ENCODE assay signal across 19 cellular contexts in the genomic region with DNA sequence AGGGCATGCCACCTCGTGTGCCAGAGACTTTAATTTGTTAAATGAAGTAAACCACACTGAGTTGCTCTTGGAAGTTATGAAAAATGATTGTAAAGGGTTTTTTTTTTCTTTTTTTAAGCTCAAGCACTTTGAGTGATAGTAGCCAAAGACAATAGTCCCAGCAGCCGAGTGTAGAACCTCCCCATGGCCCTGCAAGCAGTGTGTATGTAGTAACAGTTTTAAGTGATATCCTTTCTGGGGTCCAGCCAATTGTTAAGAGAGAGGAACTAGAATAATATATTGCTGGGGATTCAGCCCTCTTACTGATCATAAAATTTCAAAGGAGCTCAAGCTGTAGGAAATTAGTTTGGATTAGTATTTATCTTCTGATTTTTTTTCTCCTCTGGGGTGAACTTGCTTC. TPM values are rescaled to one million over a fixed set of nuclear protein-coding genes. Genes with fewer than 3 reads are reported as not detected.
A peak's percentile ranks its signal among the peaks of the same experiment; 100 is the strongest.
DNase-seq lines count a peak whose midpoint lies in the region; TF ChIP-seq lines count a peak whose summit lies in the region.
"Had no signal": no experiment of that assay in that cellular context is flagged by ENCODE, and none has a peak within 500 bp of the region (broad histone marks: within the 10 kb centered on the region; RNA-seq: fewer than 3 reads in every experiment).

No MANE protein-coding gene starts in this region.

- H3K9ac ChIP-seq in GM23248 (peak overlapping the region; percentile 74; the same call in 1 of the 2 replicates), adipocyte (ENCODE audit: low read length) (peak overlapping the region; percentile 69)
- H3K9ac ChIP-seq: KMS-11 had no signal

- H3K4me1 ChIP-seq in GM23248 (ENCODE audit: insufficient read depth) = peaks cover 24% of the 10 kb centered on the region
- H3K4me1 ChIP-seq in adipocyte (ENCODE audit: control insufficient read depth, insufficient read depth, low read length) = peaks cover 23% of the 10 kb centered on the region
- H3K4me1 ChIP-seq in tibial artery = peaks cover 0 to 31% (median 11%) of the 10 kb centered on the region in 4 donors

- H3K4me3 ChIP-seq in GM23248 (no peak overlapping the region), adipocyte (ENCODE audit: low read length) (no peak overlapping the region), tibial artery (no peak overlapping the region)

- H3K79me2 ChIP-seq in GM23248 (ENCODE audit: insufficient read depth) = peaks cover 95% of the 10 kb centered on the region

- DNase-seq in GM23248 (peak; percentile 17), adipocyte (ENCODE audit: low read depth) (peak; percentile 40), left kidney (ENCODE audit: low read depth, low spot score) (peak; percentile 50), tibial artery (no peak), NCI-H748 treated with DMSO at 0.1 percent for 48 hours (lab: John Stamatoyannopoulos, UW) (no peak), activated T-cell treated with anti-CD3 and anti-CD28 coated beads for 4 hours (no peak), SIG-M5 (lab: John Stamatoyannopoulos, UW) (no peak)
- DNase-seq: CD8-positive, alpha-beta memory T cell; DND-41; GF-D8; NCI-H1092; NCI-H146; NCI-H2081 treated with DMSO at 0.1 percent for 48 hours; NCI-H510A; NCI-H82; SK-N-SH had no signal

- in situ Hi-C loops in GM23248 (cut with MboI) = no loop called here

- peaks cover 21% of the 10 kb centered on the region for H3F3A ChIP-seq in GM23248 (ENCODE audit: insufficient read depth)

- H3K9me2 ChIP-seq in GM23248 (ENCODE audit: insufficient read depth) = no peaks in the 10 kb centered on the region
- H3K9me2 ChIP-seq: SK-N-SH had no signal

- peaks cover 23% of the 10 kb centered on the region; the same call in 1 of the 2 replicates for H3K36me3 ChIP-seq in GM23248 (ENCODE audit: low read depth)
- H3K36me3 ChIP-seq in adipocyte (ENCODE audit: control insufficient read depth, insufficient read depth, low read length, severe bottlenecking) = peaks cover 19% of the 10 kb centered on the region
- peaks cover 0 to 7% (median 3%) of the 10 kb centered on the region in 3 donors for H3K36me3 ChIP-seq in tibial artery

- no peaks in the 10 kb centered on the region for H4K20me1 ChIP-seq in GM23248 (ENCODE audit: insufficient read depth)

- no peaks in the 10 kb centered on the region for H3K9me3 ChIP-seq in GM23248 (ENCODE audit: low read depth)
- peaks cover 7% of the 10 kb centered on the region for H3K9me3 ChIP-seq in adipocyte (ENCODE audit: control insufficient read depth, low read length)
- H3K9me3 ChIP-seq in tibial artery = peaks cover 0 to 4% (median 0%) of the 10 kb centered on the region in 3 donors

- 93 to 95% methylated on average over 2 of the region's 2 CpGs for WGBS in GM23248 (ENCODE audit: low coverage in 1 of 2, low lambda C conversion rate in 2 of 2, missing lambda C conversion rate in 2 of 2), 2 experiments

- peak overlapping the region; percentile 87 for H3K27ac ChIP-seq in GM23248
- H3K27ac ChIP-seq in tibial artery = peak overlapping the region; percentile 14 to 57
- H3K27ac ChIP-seq: KMS-11 had no signal

- H3K27me3 ChIP-seq in GM23248 (replicated peaks; ENCODE audit: insufficient read depth) (no peaks in the 10 kb centered on the region), adipocyte (replicated peaks; ENCODE audit: control insufficient read depth, insufficient read depth, low read length) (no peaks in the 10 kb centered on the region), tibial artery (no peaks in the 10 kb centered on the region)

- no peak overlapping the region for H2AFZ ChIP-seq in GM23248

- intact Hi-C loops in tibial artery (cut with DNase I; ENCODE audit: low total_unique reads) = no loop called here

- peak overlapping the region; percentile 67 for H3K4me2 ChIP-seq in GM23248 (ENCODE audit: unreplicated experiment)
- H3K4me2 ChIP-seq: KMS-11 had no signal

- no peak for TF ChIP-seq CTCF in tibial artery (IDR thresholded peaks at IDR 0.05)

RNA-seq across cellular contexts. Expression of a gene that starts 43.1 kb away (rescaled TPM):
- 87.1 and 97.0 TPM in 2 replicates for total RNA-seq in GM23248 (2014; rRNA removed; shearing (Covaris generic))
- polyA plus RNA-seq in GM23248 (2016; fragmentation: Nextera tagmentation; extraction: Ambion mirVana) = 37.6 and 39.2 TPM in 2 replicates
- total RNA-seq: CD8-positive, alpha-beta memory T cell; H1; HepG2 had no signal
- polyA plus RNA-seq: CD8-positive, alpha-beta memory T cell; H1 had no signal

Comparison
In these comparisons a context has a peak if more than half of its experiments do, and no peak if none do; other contexts are left out.
1. DNase-seq: peak in GM23248 (single experiment), adipocyte (single experiment) and left kidney (single experiment); none in tibial artery (0 of 2), NCI-H748 treated with DMSO at 0.1 percent for 48 hours (single experiment), activated T-cell treated with anti-CD3 and anti-CD28 coated beads for 4 hours (single experiment) and SIG-M5 (single experiment).